23 cellular contexts compared by ENCODE assay signal in genomic region chr1:91716339-91716738, GRCh38.
"Had no signal": no experiment of that assay in that cellular context is flagged by ENCODE, and none has a peak within 500 bp of the region (broad histone marks: within the 10 kb centered on the region; RNA-seq: fewer than 3 reads in every experiment).

No MANE protein-coding gene starts in this region.

- H3K27ac ChIP-seq: cardiac muscle cell, left ventricle myocardium inferior, pancreas, psoas muscle, VCaP had no signal

- H3K27me3 ChIP-seq: cardiac muscle cell, pancreas, right atrium auricular region, upper lobe of left lung had no signal

- H3K4me3 ChIP-seq: cardiac muscle cell, left ventricle myocardium inferior, pancreas, psoas muscle, right atrium auricular region, skin epidermis, upper lobe of left lung had no signal

- H3K9me3 ChIP-seq: left ventricle myocardium inferior, pancreas, psoas muscle, right atrium auricular region, upper lobe of left lung had no signal

- ATAC-seq: activated CD4-positive, CD25-positive, alpha-beta regulatory T cell treated with anti-CD3 and anti-CD28 coated beads, Interleukin-2, amount 50 U/mL, for 24 hours; activated CD8-positive, alpha-beta T cell treated with anti-CD3 and anti-CD28 coated beads, Interleukin-2, amount 10 ng/mL, durations not matched to agents 7 days and 5 days; activated naive CD8-positive, alpha-beta T cell treated with anti-CD3 and anti-CD28 coated beads, Interleukin-2, amount 50 U/mL, for 24 hours; pancreas; psoas muscle; stimulated activated memory B cell treated with anti-CD40 and anti-IgM and Interleukin-4, amounts not matched to agents 10 μg/mL and 1 μg/mL and 100 μg/mL, for 72 hours had no signal

- H3K4me3 Mint-ChIP-seq: activated CD8-positive, alpha-beta T cell treated with anti-CD3 and anti-CD28 coated beads, Interleukin-2, amount 10 ng/mL, durations not matched to agents 7 days and 5 days; activated naive CD8-positive, alpha-beta T cell treated with anti-CD3 and anti-CD28 coated beads, Interleukin-2, amount 50 U/mL, for 24 hours; activated T-helper 1 cell treated with anti-CD3 and anti-CD28 coated beads, Interleukin-12 subunit alpha, Interleukin-12 subunit beta, Interleukin-2, Interleukin-4 antibody, amounts not matched to agents 30 ng/mL and 10 ng/mL and 1 ng/mL, durations not matched to agents 14 hours and 24 hours and 36 hours; nephron; stimulated activated memory B cell treated with anti-CD40 and anti-IgM and Interleukin-4, amounts not matched to agents 10 μg/mL and 1 μg/mL and 100 μg/mL, for 72 hours had no signal

- H3K36me3 Mint-ChIP-seq: stimulated activated memory B cell treated with anti-CD40 and anti-IgM and Interleukin-4, amounts not matched to agents 10 μg/mL and 1 μg/mL and 100 μg/mL, for 72 hours had no signal

- H3K27me3 Mint-ChIP-seq: activated naive CD8-positive, alpha-beta T cell treated with anti-CD3 and anti-CD28 coated beads, Interleukin-2, amount 50 U/mL, for 24 hours had no signal

- H3K9me3 Mint-ChIP-seq: activated naive CD8-positive, alpha-beta T cell treated with anti-CD3 and anti-CD28 coated beads, Interleukin-2, amount 50 U/mL, for 24 hours; activated T-helper 1 cell treated with anti-CD3 and anti-CD28 coated beads, Interleukin-12 subunit alpha, Interleukin-12 subunit beta, Interleukin-2, Interleukin-4 antibody, amounts not matched to agents 30 ng/mL and 10 ng/mL and 1 ng/mL, durations not matched to agents 14 hours and 24 hours and 36 hours; nephron; stimulated activated memory B cell treated with anti-CD40 and anti-IgM and Interleukin-4, amounts not matched to agents 10 μg/mL and 1 μg/mL and 100 μg/mL, for 72 hours had no signal

- H3K27ac Mint-ChIP-seq: activated CD8-positive, alpha-beta T cell treated with anti-CD3 and anti-CD28 coated beads, Interleukin-2, amount 10 ng/mL, durations not matched to agents 7 days and 5 days; activated naive CD8-positive, alpha-beta T cell treated with anti-CD3 and anti-CD28 coated beads, Interleukin-2, amount 50 U/mL, for 24 hours; activated T-helper 1 cell treated with anti-CD3 and anti-CD28 coated beads, Interleukin-12 subunit alpha, Interleukin-12 subunit beta, Interleukin-2, Interleukin-4 antibody, amounts not matched to agents 30 ng/mL and 10 ng/mL and 1 ng/mL, durations not matched to agents 14 hours and 24 hours and 36 hours; stimulated activated memory B cell treated with anti-CD40 and anti-IgM and Interleukin-4, amounts not matched to agents 10 μg/mL and 1 μg/mL and 100 μg/mL, for 72 hours had no signal

- DNase-seq: activated CD4-positive, alpha-beta T cell treated with anti-CD3 and anti-CD28 coated beads, Interleukin-2, amount 50 U/mL, for 1 hour; activated CD8-positive, alpha-beta T cell treated with anti-CD3 and anti-CD28 coated beads, Interleukin-2, amount 10 ng/mL, durations not matched to agents 7 days and 5 days; activated gamma-delta T cell; activated naive CD4-positive, alpha-beta T cell treated with anti-CD3 and anti-CD28 coated beads, Interleukin-2, amount 50 U/mL, for 16 hours; activated naive CD8-positive, alpha-beta T cell treated with anti-CD3 and anti-CD28 coated beads, Interleukin-2, amount 50 U/mL, for 24 hours; cortex of kidney; foreskin melanocyte; hippocampal formation; left ventricle myocardium inferior; mammary epithelial cell; midbrain; pancreas; psoas muscle; stimulated activated CD4-positive, alpha-beta T cell treated with anti-CD3 and anti-CD28 coated beads, Interleukin-2, amount 100 ng/mL, for 24 hours; upper lobe of left lung had no signal

- H3K36me3 ChIP-seq: cardiac muscle cell had no signal
